21 cellular contexts compared by ENCODE assay signal in genomic region chr12:12939888-12940287, GRCh38. TPM values are rescaled to one million over a fixed set of nuclear protein-coding genes. Genes with fewer than 3 reads are reported as not detected.
A peak's percentile ranks its signal among the peaks of the same experiment; 100 is the strongest.
DNase-seq lines count a peak whose midpoint lies in the region; ATAC-seq and TF ChIP-seq lines count a peak whose summit lies in the region.
"Had no signal": no experiment of that assay in that cellular context is flagged by ENCODE, and none has a peak within 500 bp of the region (broad histone marks: within the 10 kb centered on the region; RNA-seq: fewer than 3 reads in every experiment).

No MANE protein-coding gene starts in this region.

- H3K23ac ChIP-seq in mesenchymal stem cell (ENCODE audit: low read length in 2 of 2): no peak overlapping the region

- H3K9me2 ChIP-seq in MM.1S (replicated peaks; ENCODE audit: insufficient read depth, low read length): no peaks in the 10 kb centered on the region

- no peaks in the 10 kb centered on the region for H3K9me3 ChIP-seq in MM.1S (replicated peaks; ENCODE audit: insufficient read depth, low read length)
- H3K9me3 ChIP-seq in mesenchymal stem cell (ENCODE audit: control insufficient read depth, low read length): no peaks in the 10 kb centered on the region
- H3K9me3 ChIP-seq: A549 had no signal

- H4K8ac ChIP-seq in mesenchymal stem cell (ENCODE audit: low read length): no peak overlapping the region

- H4K20me1 ChIP-seq in MM.1S (ENCODE audit: insufficient read depth, low read length): no peaks in the 10 kb centered on the region

- H3K79me1 ChIP-seq in mesenchymal stem cell (replicated peaks; ENCODE audit: low read length, poor library complexity, severe bottlenecking): no peaks in the 10 kb centered on the region

- H2BK5ac ChIP-seq in mesenchymal stem cell (ENCODE audit: low read depth, low read length, poor library complexity, severe bottlenecking): no peak overlapping the region

- H3K4me3 ChIP-seq in GM12865 (ENCODE audit: low read depth, low read length): no peak overlapping the region
- no peak overlapping the region for H3K4me3 ChIP-seq in MM.1S (ENCODE audit: low read length)
- no peak overlapping the region for H3K4me3 ChIP-seq in mesenchymal stem cell (ENCODE audit: insufficient read depth in 1 of 2, low read depth in 1 of 2, low read length in 2 of 2)
- H3K4me3 ChIP-seq: A549, GM12878, GM23338 had no signal

- no peak overlapping the region for H3K4ac ChIP-seq in mesenchymal stem cell (ENCODE audit: low read depth in 1 of 2, low read length in 2 of 2)

- no peak overlapping the region for H4K91ac ChIP-seq in mesenchymal stem cell (ENCODE audit: low read length)

- H2AK5ac ChIP-seq in mesenchymal stem cell (ENCODE audit: low read length, severe bottlenecking): no peak overlapping the region

- H3K36me3 ChIP-seq in MM.1S (replicated peaks; ENCODE audit: insufficient read depth, low read length) (no peaks in the 10 kb centered on the region), mesenchymal stem cell (ENCODE audit: control insufficient read depth in 1 of 2, insufficient read depth in 2 of 2, low read depth in 1 of 2, low read length in 2 of 2) (no peaks in the 10 kb centered on the region)

- no peaks in the 10 kb centered on the region for H3K9me3 Mint-ChIP-seq in effector memory CD8-positive, alpha-beta T cell
- H3K9me3 Mint-ChIP-seq: CD4-positive, alpha-beta memory T cell; GM23338; H9 had no signal

- no peaks in the 10 kb centered on the region for H3K36me3 Mint-ChIP-seq in effector memory CD8-positive, alpha-beta T cell (ENCODE audit: insufficient read depth)
- H3K36me3 Mint-ChIP-seq: CD4-positive, alpha-beta memory T cell had no signal

- H3K9ac ChIP-seq in MM.1S (ENCODE audit: low read length): no peak overlapping the region
- no peak overlapping the region for H3K9ac ChIP-seq in mesenchymal stem cell (ENCODE audit: low read length)

- peak; percentile 13 for DNase-seq in GM12865 (ENCODE audit: low read depth)
- DNase-seq in SK-MEL-5 (ENCODE audit: low read depth, low spot score): peak; percentile 76
- DNase-seq in globus pallidus (ENCODE audit: low spot score): peak; percentile 35
- DNase-seq in MM.1S: no peak
- no peak for DNase-seq in effector memory CD8-positive, alpha-beta T cell
- DNase-seq in mesenchymal stem cell: no peak
- no peak for DNase-seq in AG20443 (ENCODE audit: low spot score)
- DNase-seq: 8988T; ACHN; C1 segment of cervical spinal cord; CD4-positive, alpha-beta memory T cell; COR-L47; DMS153; DND-41; H9 had no signal

- no peak overlapping the region for H3K27ac Mint-ChIP-seq in effector memory CD8-positive, alpha-beta T cell
- H3K27ac Mint-ChIP-seq: CD4-positive, alpha-beta memory T cell; GM23338; H9 had no signal

- H2BK120ac ChIP-seq in mesenchymal stem cell (ENCODE audit: low read depth, low read length): no peak overlapping the region

- in situ Hi-C loops in SK-MEL-5 (cut with HindIII; ENCODE audit: low pct_unique_long_range_greater_than_20kb, low sequenced_read_pairs): no loop called here

- H3K27me3 ChIP-seq in MM.1S (replicated peaks; ENCODE audit: insufficient read depth, low read length): no peaks in the 10 kb centered on the region
- H3K27me3 ChIP-seq in mesenchymal stem cell (ENCODE audit: control insufficient read depth in 1 of 2, insufficient read depth in 1 of 2, low read length in 2 of 2): no peaks in the 10 kb centered on the region

- H3K4me1 ChIP-seq in MM.1S (ENCODE audit: low read length) (peaks cover 11% of the 10 kb centered on the region), mesenchymal stem cell (ENCODE audit: control insufficient read depth, insufficient read depth, low read depth, low read length) (no peaks in the 10 kb centered on the region)
- H3K4me1 ChIP-seq: A549 had no signal

- 75% methylated on average over 1 of the region's 1 CpG for WGBS in mesenchymal stem cell

- no peaks in the 10 kb centered on the region; the same call in 1 of the 2 replicates for H3F3A ChIP-seq in MM.1S (ENCODE audit: insufficient read depth, low read length)

- H3K14ac ChIP-seq in mesenchymal stem cell (ENCODE audit: low read length in 2 of 2): no peak overlapping the region

- H3K4me1 Mint-ChIP-seq in effector memory CD8-positive, alpha-beta T cell (ENCODE audit: low read depth in 2 of 2): no peaks in the 10 kb centered on the region
- H3K4me1 Mint-ChIP-seq: CD4-positive, alpha-beta memory T cell; H9 had no signal

- H2AFZ ChIP-seq in MM.1S (ENCODE audit: low read length): no peak overlapping the region
- H2AFZ ChIP-seq in mesenchymal stem cell (ENCODE audit: low read depth, low read length): no peak overlapping the region

- no peak for ATAC-seq in effector memory CD8-positive, alpha-beta T cell (replicated peaks)
- ATAC-seq: A549, GM12878, GM23338, HCT116 had no signal

- TF ChIP-seq CTCF in GM12865 (IDR thresholded peaks at IDR 0.05; ENCODE audit: insufficient read depth, low read depth, low read length, missing control alignments): no peak
- TF ChIP-seq CTCF in MM.1S (IDR thresholded peaks at IDR 0.05; ENCODE audit: low read length): no peak

- H3K79me2 ChIP-seq in MM.1S (ENCODE audit: low read length): peaks cover 11% of the 10 kb centered on the region; the same call in 1 of the 2 replicates

- H2BK12ac ChIP-seq in mesenchymal stem cell (ENCODE audit: low read length in 2 of 2): no peak overlapping the region

- H2BK15ac ChIP-seq in mesenchymal stem cell (ENCODE audit: low read depth, poor library complexity, severe bottlenecking): no peak overlapping the region

- H3K27ac ChIP-seq in MM.1S (ENCODE audit: low read length) (no peak overlapping the region), mesenchymal stem cell (ENCODE audit: low read length, poor library complexity, severe bottlenecking) (no peak overlapping the region)
- H3K27ac ChIP-seq: A549 had no signal

- no peak overlapping the region for H3K18ac ChIP-seq in mesenchymal stem cell (ENCODE audit: low read depth in 1 of 2, low read length in 2 of 2)

- no peak overlapping the region for H3K4me3 Mint-ChIP-seq in effector memory CD8-positive, alpha-beta T cell
- H3K4me3 Mint-ChIP-seq: CD4-positive, alpha-beta memory T cell; GM23338; H9 had no signal

- peaks cover 5 to 9% of the 10 kb centered on the region in 2 donors for H3K27me3 Mint-ChIP-seq in effector memory CD8-positive, alpha-beta T cell

- H3K4me2 ChIP-seq in MM.1S (ENCODE audit: low read depth, low read length) (no peak overlapping the region), mesenchymal stem cell (ENCODE audit: low read length, poor library complexity, severe bottlenecking) (no peak overlapping the region)
- H3K4me2 ChIP-seq: A549, GM23338 had no signal

RNA-seq across cellular contexts. Expression of gene GPRC5D, which starts 12.1 kb away (rescaled TPM):
- not detected in 2 replicates for total RNA-seq in SK-MEL-5 (2014; rRNA removed; shearing (Covaris generic))
- not detected in 2 replicates for polyA plus RNA-seq in SK-MEL-5 (2015; cell fraction: cytosol; rRNA removed)
- not detected in 2 replicates for polyA plus RNA-seq in SK-MEL-5 (2015; cell fraction: nucleus; rRNA removed)
- polyA plus RNA-seq in mesenchymal stem cell (2013, experiment 1 of 2): not detected
- polyA plus RNA-seq in mesenchymal stem cell (2013, experiment 2 of 2): not detected
- total RNA-seq: CD4-positive, alpha-beta memory T cell; GM23338; H4; H9 had no signal
- polyA plus RNA-seq: A549, BJ, GM23338 had no signal

RNA-seq across cellular contexts. Expression of gene GPRC5A, which starts 48.5 kb away (rescaled TPM):
- total RNA-seq in SK-MEL-5 (2014; rRNA removed; shearing (Covaris generic)): 13.9 and 17.6 TPM in 2 replicates
- polyA plus RNA-seq in SK-MEL-5 (2015; cell fraction: cytosol; rRNA removed): 15.1 and 26.8 TPM in 2 replicates
- 5.6 and 9.0 TPM in 2 replicates for polyA plus RNA-seq in SK-MEL-5 (2015; cell fraction: nucleus; rRNA removed)
- polyA plus RNA-seq in mesenchymal stem cell (2013, experiment 1 of 2): 18.3 TPM
- polyA plus RNA-seq in mesenchymal stem cell (2013, experiment 2 of 2): 18.0 TPM
- total RNA-seq: CD4-positive, alpha-beta memory T cell had no signal

Comparison
In these comparisons a context has a peak if more than half of its experiments do, and no peak if none do; other contexts are left out.
1. DNase-seq: peak in GM12865 (single experiment), SK-MEL-5 (single experiment) and globus pallidus (single experiment); none in MM.1S (single experiment), effector memory CD8-positive, alpha-beta T cell (0 of 3), mesenchymal stem cell (single experiment) and AG20443 (single experiment).